In genomic region chr3:44476181-44476599, GRCh38 we compare ENCODE assay signal across 8 cellular contexts.
DNase-seq lines count a peak whose midpoint lies in the region; ATAC-seq and TF ChIP-seq lines count a peak whose summit lies in the region.

No MANE protein-coding gene starts in this region.

- no peaks in the 10 kb centered on the region for H3K9me3 Mint-ChIP-seq in dendritic cell treated with granulocyte-macrophage colony-stimulating factor and Interleukin-4, amounts not matched to agents 40 ng/mL and 50 ng/mL, for 4 days
- H3K9me3 Mint-ChIP-seq in nephron progenitor cell: no peaks in the 10 kb centered on the region

- no peak for TF ChIP-seq POLR2A in NB4 (IDR thresholded peaks at IDR 0.05; ENCODE audit: extremely low read depth, insufficient read length)

- peak overlapping the region; percentile 66 for H3K27ac Mint-ChIP-seq in dendritic cell treated with granulocyte-macrophage colony-stimulating factor and Interleukin-4, amounts not matched to agents 40 ng/mL and 50 ng/mL, for 4 days
- no peak overlapping the region for H3K27ac Mint-ChIP-seq in nephron progenitor cell

- H3K27me3 Mint-ChIP-seq in dendritic cell treated with granulocyte-macrophage colony-stimulating factor and Interleukin-4, amounts not matched to agents 40 ng/mL and 50 ng/mL, for 4 days: no peaks in the 10 kb centered on the region
- H3K27me3 Mint-ChIP-seq in nephron progenitor cell (ENCODE audit: low read depth, poor library complexity): peaks cover 4% of the 10 kb centered on the region

- peaks cover 18% of the 10 kb centered on the region for H3K4me1 Mint-ChIP-seq in dendritic cell treated with granulocyte-macrophage colony-stimulating factor and Interleukin-4, amounts not matched to agents 40 ng/mL and 50 ng/mL, for 4 days (ENCODE audit: low read depth)
- peaks cover 45% of the 10 kb centered on the region for H3K4me1 Mint-ChIP-seq in nephron progenitor cell

- no peak for ATAC-seq in HG03378 (IDR thresholded peaks at IDR 0.05; ENCODE audit: unreplicated experiment)
- ATAC-seq in GM21447 (IDR thresholded peaks at IDR 0.05; ENCODE audit: unreplicated experiment): no peak

- intact Hi-C loops in dendritic cell treated with granulocyte-macrophage colony-stimulating factor and Interleukin-4, amounts not matched to agents 40 ng/mL and 50 ng/mL, for 4 days (cut with micrococcal nuclease): loop anchor here (1.0 to 10.0 kb wide), 4 partner anchors 35 to 169 kb away; partner anchors contain the start of genes TCAIM, ZKSCAN7 and ZNF35

- peak overlapping the region; percentile 81 for H3K4me3 Mint-ChIP-seq in dendritic cell treated with granulocyte-macrophage colony-stimulating factor and Interleukin-4, amounts not matched to agents 40 ng/mL and 50 ng/mL, for 4 days
- peak overlapping the region; percentile 93 for H3K4me3 Mint-ChIP-seq in nephron progenitor cell

- DNase-seq in EL (peak; percentile 48), NB4 (ENCODE audit: low read depth) (peak; percentile 47), nephron progenitor cell (no peak)
- no peak for DNase-seq in stimulated activated CD4-positive, alpha-beta T cell treated with anti-CD3 and anti-CD28 coated beads, Interleukin-2, amount 100 ng/mL, for 24 hours
- DNase-seq in stimulated activated CD4-positive, alpha-beta T cell treated with anti-CD3 and anti-CD28 coated beads, Interleukin-2, amount 100 ng/mL, for 48 hours: no peak

- H3K4me3 ChIP-seq in NB4 (ENCODE audit: low read depth, low read length): peak overlapping the region; percentile 90

- H3K36me3 Mint-ChIP-seq in dendritic cell treated with granulocyte-macrophage colony-stimulating factor and Interleukin-4, amounts not matched to agents 40 ng/mL and 50 ng/mL, for 4 days (ENCODE audit: low read depth): peaks cover 8% of the 10 kb centered on the region
- H3K36me3 Mint-ChIP-seq in nephron progenitor cell (ENCODE audit: low read depth): peaks cover 31% of the 10 kb centered on the region

- no peak for TF ChIP-seq CTCF in NB4 (IDR thresholded peaks at IDR 0.05; ENCODE audit: low read depth, low read length)
- TF ChIP-seq CTCF in nephron progenitor cell (IDR thresholded peaks at IDR 0.05): no peak

Comparison
In these comparisons a context has a peak if more than half of its experiments do, and no peak if none do; other contexts are left out.
1. DNase-seq: peak in EL (single experiment) and NB4 (single experiment); none in nephron progenitor cell (single experiment), stimulated activated CD4-positive, alpha-beta T cell treated with anti-CD3 and anti-CD28 coated beads, Interleukin-2, amount 100 ng/mL, for 24 hours (0 of 2) and stimulated activated CD4-positive, alpha-beta T cell treated with anti-CD3 and anti-CD28 coated beads, Interleukin-2, amount 100 ng/mL, for 48 hours (0 of 2).